ENCODE assay signal across 17 cellular contexts in genomic region chr22:29629382-29630179, GRCh38.
"Had no signal": no experiment of that assay in that cellular context is flagged by ENCODE, and none has a peak within 500 bp of the region (broad histone marks: within the 10 kb centered on the region; RNA-seq: fewer than 3 reads in every experiment).

No MANE protein-coding gene starts in this region.

- H3K36me3 Mint-ChIP-seq: natural killer cell had no signal

- ATAC-seq: activated T-helper 17 cell treated with anti-CD3 and anti-CD28 coated beads, Interleukin-2, amount 50 U/mL, for 72 hours; natural killer cell; stimulated activated naive CD8-positive, alpha-beta T cell treated with anti-CD3 and anti-CD28 coated beads, Interleukin-15, amount 100 ng/mL, for 72 hours had no signal

- H3K36me3 ChIP-seq: lower lobe of right lung, sigmoid colon, upper lobe of right lung had no signal

- H3K4me3 Mint-ChIP-seq: activated B cell treated with CpG ODN at 0.5 μM for 24 hours; activated CD4-positive, alpha-beta T cell treated with anti-CD3 and anti-CD28 coated beads, Interleukin-2, amount 10 ng/mL, durations not matched to agents 7 days and 5 days; activated naive CD4-positive, alpha-beta T cell treated with anti-CD3 and anti-CD28 coated beads for 36 hours; activated T-helper 17 cell treated with anti-CD3 and anti-CD28 coated beads, Interleukin-2, amount 50 U/mL, for 72 hours; natural killer cell; stimulated activated naive CD8-positive, alpha-beta T cell treated with anti-CD3 and anti-CD28 coated beads, Interleukin-15, amount 100 ng/mL, for 72 hours had no signal

- H3K27ac ChIP-seq: coronary artery, lower lobe of right lung, testis, upper lobe of right lung had no signal

- H3K27me3 Mint-ChIP-seq: activated B cell treated with CpG ODN at 0.5 μM for 24 hours; activated CD4-positive, alpha-beta T cell treated with anti-CD3 and anti-CD28 coated beads, Interleukin-2, amount 10 ng/mL, durations not matched to agents 7 days and 5 days; activated T-helper 17 cell treated with anti-CD3 and anti-CD28 coated beads, Interleukin-2, amount 50 U/mL, for 72 hours; stimulated activated naive CD8-positive, alpha-beta T cell treated with anti-CD3 and anti-CD28 coated beads, Interleukin-15, amount 100 ng/mL, for 72 hours had no signal

- H3K9me3 Mint-ChIP-seq: activated B cell treated with CpG ODN at 0.5 μM for 24 hours; activated CD4-positive, alpha-beta T cell treated with anti-CD3 and anti-CD28 coated beads, Interleukin-2, amount 10 ng/mL, durations not matched to agents 7 days and 5 days; activated naive CD4-positive, alpha-beta T cell treated with anti-CD3 and anti-CD28 coated beads for 36 hours; activated T-helper 17 cell treated with anti-CD3 and anti-CD28 coated beads, Interleukin-2, amount 50 U/mL, for 72 hours; natural killer cell; stimulated activated naive CD8-positive, alpha-beta T cell treated with anti-CD3 and anti-CD28 coated beads, Interleukin-15, amount 100 ng/mL, for 72 hours had no signal

- DNase-seq: activated B cell treated with CpG ODN at 0.5 μM for 24 hours; activated CD4-positive, alpha-beta T cell treated with anti-CD3 and anti-CD28 coated beads, Interleukin-2, amount 10 ng/mL, durations not matched to agents 7 days and 5 days; activated CD8-positive, alpha-beta memory T cell treated with anti-CD3 and anti-CD28 coated beads for 24 hours; activated naive CD4-positive, alpha-beta T cell treated with anti-CD3 and anti-CD28 coated beads for 36 hours; effector memory CD4-positive, alpha-beta T cell; hypothalamus; lower lobe of right lung; natural killer cell; occipital lobe; sigmoid colon; stimulated activated CD4-positive, alpha-beta T cell treated with anti-CD3 and anti-CD28 coated beads, Interleukin-4, amount 100 ng/mL, for 1 hour; stimulated activated naive CD8-positive, alpha-beta T cell treated with anti-CD3 and anti-CD28 coated beads, Interleukin-15, amount 100 ng/mL, for 72 hours; T1000; testis; upper lobe of right lung had no signal

- H3K27ac Mint-ChIP-seq: activated B cell treated with CpG ODN at 0.5 μM for 24 hours; activated naive CD4-positive, alpha-beta T cell treated with anti-CD3 and anti-CD28 coated beads for 36 hours; activated T-helper 17 cell treated with anti-CD3 and anti-CD28 coated beads, Interleukin-2, amount 50 U/mL, for 72 hours; natural killer cell; stimulated activated naive CD8-positive, alpha-beta T cell treated with anti-CD3 and anti-CD28 coated beads, Interleukin-15, amount 100 ng/mL, for 72 hours had no signal

- H3K9me3 ChIP-seq: lower lobe of right lung, sigmoid colon, testis, upper lobe of right lung had no signal

- H3K27me3 ChIP-seq: sigmoid colon, testis, upper lobe of right lung had no signal

- H3K4me3 ChIP-seq: coronary artery, lower lobe of right lung, sigmoid colon, testis, upper lobe of right lung had no signal
